In the genomic region with DNA sequence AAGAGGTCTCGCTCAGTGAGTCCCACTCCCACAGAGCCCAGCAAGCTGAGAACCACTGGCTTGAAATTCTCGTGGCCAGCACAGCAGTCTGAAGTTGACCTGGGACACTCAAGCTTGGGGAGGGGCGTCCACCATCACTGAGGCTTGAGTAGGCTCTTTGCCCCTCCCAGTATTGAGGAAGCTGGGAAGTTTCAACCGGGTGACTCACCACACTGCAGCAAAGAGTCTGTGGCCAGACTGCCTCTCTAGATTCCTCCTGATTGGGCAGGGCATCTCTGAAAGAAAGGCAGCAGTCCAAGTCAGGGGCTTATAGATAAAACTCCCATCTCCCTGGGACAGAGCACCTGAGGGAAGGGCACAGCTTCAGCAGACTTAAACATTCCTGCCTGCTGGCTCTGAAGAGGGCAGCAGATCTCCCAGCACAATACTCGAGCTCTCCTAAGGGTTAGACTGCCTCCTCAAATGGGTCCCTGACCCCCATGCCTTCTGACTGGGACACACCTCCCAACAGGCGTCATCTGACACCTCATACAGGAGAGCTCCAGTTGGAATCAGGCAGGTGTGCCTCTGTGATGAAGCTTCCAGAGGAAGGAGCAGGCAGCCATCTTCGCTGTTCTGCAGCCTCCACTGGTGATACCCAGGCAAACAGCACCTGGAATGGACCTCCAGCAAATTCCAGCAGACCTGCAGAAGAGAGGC, we compare ENCODE assay signal across 14 cellular contexts.
DNase-seq lines count a peak whose midpoint lies in the region; ATAC-seq, FAIRE-seq and TF ChIP-seq lines count a peak whose summit lies in the region.
"Had no signal": no experiment of that assay in that cellular context is flagged by ENCODE, and none has a peak within 500 bp of the region (broad histone marks: within the 10 kb centered on the region; RNA-seq: fewer than 3 reads in every experiment).

No MANE protein-coding gene starts in this region.

- no peak overlapping the region for H2BK5ac ChIP-seq in neuronal stem cell (ENCODE audit: low read length)

- peak overlapping the region; percentile 43 for H4K8ac ChIP-seq in neuronal stem cell (ENCODE audit: low read depth, low read length)

- H3K4me1 ChIP-seq in neuronal stem cell (ENCODE audit: control insufficient read depth in 2 of 2, insufficient read depth in 1 of 2, low read depth in 1 of 2, low read length in 2 of 2) = no peaks in the 10 kb centered on the region
- H3K4me1 ChIP-seq: BLaER1 had no signal

- no peak overlapping the region for H2AK5ac ChIP-seq in neuronal stem cell (ENCODE audit: low read depth, low read length)

- H3K23ac ChIP-seq in neuronal stem cell (ENCODE audit: low read depth, low read length, poor library complexity) = no peak overlapping the region

- H3K14ac ChIP-seq in neuronal stem cell (ENCODE audit: low read length) = no peak overlapping the region

- ATAC-seq in HG03039 (IDR thresholded peaks at IDR 0.05; ENCODE audit: unreplicated experiment) = no peak
- ATAC-seq: natural killer cell treated with Interleukin-12 subunit alpha and Interleukin-12 subunit beta and Interleukin-15 and Interleukin-18, amount 100 ng/mL, for 72 hours had no signal

- H3K27me3 ChIP-seq in bronchial epithelial cell (ENCODE audit: control insufficient read depth, insufficient read depth, low read length) (no peaks in the 10 kb centered on the region), neuronal stem cell (ENCODE audit: control insufficient read depth in 3 of 3, insufficient read depth in 3 of 3, low read depth in 1 of 3, low read length in 3 of 3) (no peaks in the 10 kb centered on the region)
- H3K27me3 ChIP-seq: BLaER1 had no signal

- H2BK15ac ChIP-seq in neuronal stem cell (ENCODE audit: low read length) = no peak overlapping the region

- TF ChIP-seq CTCF in bronchial epithelial cell (IDR thresholded peaks at IDR 0.05; ENCODE audit: insufficient read depth, low read length, severe bottlenecking) = no peak

- H3K4me2 ChIP-seq in neuronal stem cell (ENCODE audit: insufficient read depth, low read length, poor library complexity, severe bottlenecking) = no peak overlapping the region
- H3K4me2 ChIP-seq: BLaER1 had no signal

- WGBS in neuronal stem cell (ENCODE audit: extremely low coverage in 2 of 2, insufficient read length in 2 of 2, insufficient replicate concordance in 1 of 2), 2 donors = no CpG with 5 or more reads among the region's 7 CpGs

- no peak overlapping the region for H2BK120ac ChIP-seq in neuronal stem cell (ENCODE audit: low read depth, low read length)

- no peak overlapping the region for H2AFZ ChIP-seq in neuronal stem cell (ENCODE audit: low read length)

- no peak overlapping the region for H4K91ac ChIP-seq in neuronal stem cell (ENCODE audit: low read depth, low read length, poor library complexity)

- H2BK12ac ChIP-seq in neuronal stem cell (ENCODE audit: low read length) = no peak overlapping the region

- H3K4ac ChIP-seq in neuronal stem cell (ENCODE audit: low read length) = no peak overlapping the region

- peaks cover 0 to 4% of the 10 kb centered on the region in 2 donors for H3K9me3 ChIP-seq in neuronal stem cell (replicated peaks in 1 of 2; ENCODE audit: control insufficient read depth in 2 of 2, insufficient read depth in 1 of 2, low read depth in 1 of 2, low read length in 2 of 2)

- DNase-seq in ELR (ENCODE audit: low read depth) (peak; percentile 56), NCI-H226 (peak; percentile 47), bronchial epithelial cell (ENCODE audit: low read depth) (peak; percentile 51), neuronal stem cell (ENCODE audit: low spot score) (no peak), C1 segment of cervical spinal cord (lab: John Stamatoyannopoulos, UW) (no peak), HTR-8/SVneo (ENCODE audit: insufficient read length, low spot score) (no peak)
- DNase-seq: activated naive CD4-positive, alpha-beta T cell treated with anti-CD3 and anti-CD28 coated beads, Interleukin-2, amount 10 ng/mL, durations not matched to agents 7 days and 5 days; DMS79 treated with DMSO at 0.1 percent for 48 hours; NCI-H2081 treated with DMSO at 0.1 percent for 48 hours; NCI-H82; stimulated activated CD4-positive, alpha-beta T cell treated with anti-CD3 and anti-CD28 coated beads, Interleukin-15, amount 100 ng/mL, for 24 hours had no signal

- H3K27ac ChIP-seq in neuronal stem cell (replicated peaks; ENCODE audit: low read length) = no peak overlapping the region
- H3K27ac ChIP-seq: BLaER1 had no signal

- H3K9ac ChIP-seq in neuronal stem cell (ENCODE audit: low read depth, low read length, poor library complexity) = no peak overlapping the region
- H3K9ac ChIP-seq: BLaER1 had no signal

- H3K36me3 ChIP-seq in bronchial epithelial cell (ENCODE audit: control insufficient read depth, insufficient read depth, low read length) (no peaks in the 10 kb centered on the region), neuronal stem cell (replicated peaks in 1 of 2; ENCODE audit: control insufficient read depth in 2 of 2, insufficient read depth in 2 of 2, low read length in 2 of 2) (no peaks in the 10 kb centered on the region)
- H3K36me3 ChIP-seq: BLaER1 had no signal

- no peak overlapping the region for H3K18ac ChIP-seq in neuronal stem cell (ENCODE audit: low read length)

- FAIRE-seq in bronchial epithelial cell (lab: Jason Lieb, UNC) (no peak), HTR-8/SVneo (lab: Jason Lieb, UNC) (no peak)

- H3K79me1 ChIP-seq in neuronal stem cell (ENCODE audit: low read depth, low read length) = no peaks in the 10 kb centered on the region

- H3K4me3 ChIP-seq in bronchial epithelial cell (ENCODE audit: low read depth, low read length) (no peak overlapping the region), neuronal stem cell (ENCODE audit: low read length in 2 of 2) (no peak overlapping the region)
- H3K4me3 ChIP-seq: BLaER1 had no signal

Comparison
In these comparisons a context has a peak if more than half of its experiments do, and no peak if none do; other contexts are left out.
1. DNase-seq: peak in ELR (single experiment), NCI-H226 (single experiment) and bronchial epithelial cell (single experiment); none in neuronal stem cell (single experiment), C1 segment of cervical spinal cord (0 of 14) and HTR-8/SVneo (single experiment).